Comparison of ENCODE assay signal across 8 cellular contexts in genomic region chr1:103525607-103526507, GRCh38. TPM values are rescaled to one million over a fixed set of nuclear protein-coding genes. Genes with fewer than 3 reads are reported as not detected.
A peak's percentile ranks its signal among the peaks of the same experiment; 100 is the strongest.
DNase-seq lines count a peak whose midpoint lies in the region; ATAC-seq and TF ChIP-seq lines count a peak whose summit lies in the region.

TSS of gene RNPC3 (plus strand) at chr1:103525699. CDS start at chr1:103526071, 372 bp downstream.

- peaks cover 2% of the 10 kb centered on the region for H3K4me1 ChIP-seq in ovary (ENCODE audit: insufficient read depth)
- peaks cover 15 to 22% of the 10 kb centered on the region in 2 donors for H3K4me1 ChIP-seq in thyroid gland

- intact Hi-C loops in Right ventricle myocardium inferior (cut with DNase I) (loop anchor here (5.0 kb wide), 1 partner anchor 36 kb away; no protein-coding TSS in a partner anchor), ovary (cut with DNase I) (no loop called here), thyroid gland (cut with DNase I) (no loop called here)

- POLR2A ChIA-PET in GM10248 (lab: Yijun Ruan, JAX) = interaction anchor here (1.0 kb wide), 1 partner anchor 8 kb away, joined by 4 read pairs; no protein-coding TSS in a partner anchor

- no peak for TF ChIP-seq EP300 in ovary (IDR thresholded peaks at IDR 0.05)

- DNase-seq in GM10248 (ENCODE audit: extremely low spot score) (peak; percentile 84), NCI-H1105 (lab: John Stamatoyannopoulos, UW) (peak; percentile 89), SKM-1 treated with dmso at 0.1 percent for 144 hours (lab: John Stamatoyannopoulos, UW; ENCODE audit: unreplicated experiment) (peak; percentile 87), Right ventricle myocardium inferior (ENCODE audit: missing footprints) (peak; percentile 93), ovary (peak; percentile 85 to 92 (median 90)), thyroid gland (peak; percentile 82 to 88)
- DNase-seq in activated naive CD8-positive, alpha-beta T cell treated with anti-CD3 and anti-CD28 coated beads for 36 hours = peak; percentile 76

- TF ChIP-seq CTCF in GM10248 (IDR thresholded peaks at IDR 0.05; ENCODE audit: control extremely low read depth, extremely low read depth, low read depth, missing control alignments) (no peak), ovary (IDR thresholded peaks at IDR 0.05) (no peak), thyroid gland (IDR thresholded peaks at IDR 0.05) (peak in 1 of 6 experiments; percentile 20)

- H3K4me3 Mint-ChIP-seq in activated naive CD8-positive, alpha-beta T cell treated with anti-CD3 and anti-CD28 coated beads for 36 hours = peak within 1 kb of the TSS; percentile 99

- H3K4me1 Mint-ChIP-seq in activated naive CD8-positive, alpha-beta T cell treated with anti-CD3 and anti-CD28 coated beads for 36 hours = peaks cover 50% of the 10 kb centered on the region

- H3K36me3 ChIP-seq in ovary (no peaks in the 10 kb centered on the region), thyroid gland (no peaks in the 10 kb centered on the region)

- TF ChIP-seq POLR2A in ovary (IDR thresholded peaks at IDR 0.05) (no peak), thyroid gland (IDR thresholded peaks at IDR 0.05) (peak in 1 of 2 donors; percentile 65)

- H3K27ac ChIP-seq in ovary (peak within 1 kb of the TSS; percentile 80 to 91), thyroid gland (peak within 1 kb of the TSS; percentile 91 to 96 (median 93))

- peak within 1 kb of the TSS; percentile 100 for H3K27ac Mint-ChIP-seq in activated naive CD8-positive, alpha-beta T cell treated with anti-CD3 and anti-CD28 coated beads for 36 hours

- ATAC-seq in HG02623 (IDR thresholded peaks at IDR 0.05; ENCODE audit: unreplicated experiment) (peak; percentile 80), Right ventricle myocardium inferior (peak; percentile 90)

- no peaks in the 10 kb centered on the region for H3K9me3 ChIP-seq in ovary
- no peaks in the 10 kb centered on the region for H3K9me3 ChIP-seq in thyroid gland

- H3K27me3 ChIP-seq in ovary (no peaks in the 10 kb centered on the region), thyroid gland (no peaks in the 10 kb centered on the region)

- peaks cover 54% of the 10 kb centered on the region for H3K36me3 Mint-ChIP-seq in activated naive CD8-positive, alpha-beta T cell treated with anti-CD3 and anti-CD28 coated beads for 36 hours

- CTCF ChIA-PET in GM10248 (lab: Yijun Ruan, JAX) = interaction anchor here (0.8 to 3.2 kb wide), 6 partner anchors 8 to 419 kb away, joined by 3 to 26 read pairs (median 4); no protein-coding TSS in a partner anchor

- H3K27me3 Mint-ChIP-seq in activated naive CD8-positive, alpha-beta T cell treated with anti-CD3 and anti-CD28 coated beads for 36 hours = no peaks in the 10 kb centered on the region

- no peaks in the 10 kb centered on the region for H3K9me3 Mint-ChIP-seq in activated naive CD8-positive, alpha-beta T cell treated with anti-CD3 and anti-CD28 coated beads for 36 hours

- 1% methylated on average over 48 to 61 of the region's 62 CpGs for WGBS in ovary, 3 donors
- WGBS in thyroid gland, 2 donors = 0% methylated on average over 42 of the region's 62 CpGs

- H3K4me3 ChIP-seq in ovary (peak within 1 kb of the TSS; percentile 93), thyroid gland (replicated peaks in 1 of 3) (peak within 1 kb of the TSS; percentile 61 to 84 (median 77))

RNA-seq across cellular contexts. Expression of gene RNPC3, which starts in this region (rescaled TPM):
- 10 to 100 TPM; 17.8 to 18.0 TPM for total RNA-seq in activated naive CD8-positive, alpha-beta T cell treated with anti-CD3 and anti-CD28 coated beads for 36 hours
- total RNA-seq in Right ventricle myocardium inferior = 15.8 TPM
- total RNA-seq in ovary = 10 to 100 TPM; 21.6 to 70.2 (median 33.0) TPM
- 10 to 100 TPM; 20.7 to 30.0 TPM for polyA plus RNA-seq in ovary
- 10 to 100 TPM; 64.9 to 92.7 (median 80.6) TPM for total RNA-seq in thyroid gland

Comparison
In these comparisons a context has a peak if more than half of its experiments do, and no peak if none do; other contexts are left out.
1. Peak in every context shown above with its lines: DNase-seq, ATAC-seq, H3K4me3 ChIP-seq and H3K27ac ChIP-seq.